ENCODE assay signal across 13 cellular contexts in the genomic region with DNA sequence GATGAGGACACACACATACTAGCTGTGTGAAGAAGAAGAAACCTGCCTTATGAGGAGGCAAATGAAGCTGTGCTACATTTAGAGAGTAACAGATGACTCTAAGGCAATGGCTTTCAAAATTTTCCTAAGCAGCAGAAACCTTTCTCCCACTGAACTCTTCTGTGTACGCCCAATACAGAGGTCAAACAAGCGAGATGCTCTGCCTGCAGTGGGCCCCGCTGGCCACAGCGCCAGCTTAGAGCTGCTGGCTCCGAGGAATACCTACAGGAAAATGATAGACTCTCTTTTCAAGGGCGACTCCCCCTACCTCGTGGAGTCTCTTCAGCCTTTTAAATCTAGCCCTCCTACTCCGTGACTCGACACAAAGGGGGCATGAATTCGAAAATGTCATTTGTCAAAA. TPM values are rescaled to one million over a fixed set of nuclear protein-coding genes. Genes with fewer than 3 reads are reported as not detected.
DNase-seq lines count a peak whose midpoint lies in the region; ATAC-seq and TF ChIP-seq lines count a peak whose summit lies in the region.
"Had no signal": no experiment of that assay in that cellular context is flagged by ENCODE, and none has a peak within 500 bp of the region (broad histone marks: within the 10 kb centered on the region; RNA-seq: fewer than 3 reads in every experiment).

No MANE protein-coding gene starts in this region.

- intact Hi-C loops in HCT116 (cut with micrococcal nuclease) (no loop called here), sciatic nerve (cut with DNase I) (no loop called here)

- RAD21 ChIA-PET in HCT116 (lab: Charles Lee; ENCODE audit: low non-redundant PET in 1 of 2, low total read pairs in 2 of 2, uncharacterized antibody in 2 of 2, unreplicated experiment in 2 of 2) = interaction anchor here in 1 of 2 experiments (0.6 kb wide), 1 partner anchor 42 kb away, joined by 4 read pairs; no protein-coding TSS in a partner anchor

- H3K27ac Mint-ChIP-seq in WTC11 = peak overlapping the region; percentile 74; the same call in 1 of the 2 replicates

- no peaks in the 10 kb centered on the region for H3K27me3 Mint-ChIP-seq in WTC11 (ENCODE audit: low read depth)

- H3K4me1 Mint-ChIP-seq in WTC11 = peaks cover 20% of the 10 kb centered on the region

- CTCF ChIA-PET in HCT116 (lab: Charles Lee) = interaction anchor here (0.7 to 1.4 kb wide), 3 partner anchors 8 to 82 kb away, joined by 3 read pairs; no protein-coding TSS in a partner anchor
- CTCF ChIA-PET in WTC11 (lab: Charles Lee) = interaction anchor here (2.9 kb wide), 1 partner anchor 83 kb away, joined by 14 read pairs; no protein-coding TSS in a partner anchor

- ATAC-seq in HCT116 = peak; percentile 49; the same call in 1 of the 2 replicates
- peak; percentile 62 for ATAC-seq in WTC11
- peak; percentile 29 for ATAC-seq in sciatic nerve
- no peak for ATAC-seq in GM21367 (IDR thresholded peaks at IDR 0.05; ENCODE audit: unreplicated experiment)

- no peak overlapping the region for H3K4me3 Mint-ChIP-seq in WTC11

- no peak overlapping the region for H3K4me2 ChIP-seq in HCT116 (ENCODE audit: low read length)

- H3K9ac ChIP-seq in HCT116 (ENCODE audit: low read length) = no peak overlapping the region

- H3K4me3 ChIP-seq in HCT116 (replicated peaks in 1 of 2; ENCODE audit: low read depth in 1 of 2, low read length in 2 of 2) = no peak overlapping the region
- no peak overlapping the region for H3K4me3 ChIP-seq in tibial nerve

- peaks cover 81% of the 10 kb centered on the region for H3K79me2 ChIP-seq in HCT116 (ENCODE audit: insufficient read depth, low read length)

- DNase-seq in HCT116 (ENCODE audit: low read depth, low spot score) (no peak), WTC11 (ENCODE audit: low spot score) (no peak), hepatic stellate cell (ENCODE audit: low spot score) (peak; percentile 11), sciatic nerve (ENCODE audit: low spot score) (no peak), T1000 (lab: John Stamatoyannopoulos, UW) (no peak), tibial nerve (ENCODE audit: low spot score in 2 of 2) (no peak), NCI-H1092 treated with DMSO at 0.1 percent for 48 hours (lab: John Stamatoyannopoulos, UW) (no peak)
- DNase-seq: cerebellar nuclear complex, NCI-H1417, NCI-H524 treated with DMSO at 0.1 percent for 48 hours, RPMI8226, T-helper 9 cell had no signal

- H3K36me3 Mint-ChIP-seq in WTC11 = peaks cover 32% of the 10 kb centered on the region

- whole genome bisulfite sequencing in tibial nerve, 2 donors = 64 to 79% methylated on average over 10 of the region's 10 CpGs

- H3K27ac ChIP-seq in HCT116 (ENCODE audit: low read depth, low read length) = no peak overlapping the region
- H3K27ac ChIP-seq in tibial nerve = no peak overlapping the region

- TF ChIP-seq RAD21 in HCT116 (IDR thresholded peaks at IDR 0.05; ENCODE audit: low read depth) = no peak

- POLR2A ChIA-PET in HCT116 (lab: Charles Lee) = interaction anchor here (1.0 kb wide), 1 partner anchor 42 kb away, joined by 5 read pairs; no protein-coding TSS in a partner anchor
- POLR2A ChIA-PET in WTC11 (lab: Charles Lee) = interaction anchor here (0.6 kb wide), 1 partner anchor 596 kb away, joined by 5 read pairs; no protein-coding TSS in a partner anchor

- 0 out of 2 replicates have a peak, but pooled peaks cover 5% of the 10 kb centered on the region for H4K20me1 ChIP-seq in HCT116 (ENCODE audit: insufficient read depth)

- peaks cover 5% of the 10 kb centered on the region; the same call in 1 of the 2 replicates for H3K9me3 Mint-ChIP-seq in WTC11

- BruUV-seq in HCT116 (replicated peaks; lab: Mats Ljungman, UMichigan) = TSS peak; percentile 33

- H2AFZ ChIP-seq in HCT116 (ENCODE audit: low read depth, low read length, poor library complexity, severe bottlenecking) = no peak overlapping the region

- TF ChIP-seq CTCF in HCT116 (IDR thresholded peaks at IDR 0.05 in 2 of 3, conservative IDR thresholded peaks at IDR 0.05 in 1 of 3; ENCODE audit: borderline replicate concordance in 1 of 3, insufficient read depth in 1 of 3, low read depth in 2 of 3, low read length in 2 of 3) (no peak), WTC11 (IDR thresholded peaks at IDR 0.05) (no peak), tibial nerve (IDR thresholded peaks at IDR 0.05) (no peak)

- no peak for TF ChIP-seq EP300 in tibial nerve (IDR thresholded peaks at IDR 0.05)

- no peaks in the 10 kb centered on the region for H3K9me2 ChIP-seq in HCT116 (ENCODE audit: insufficient read depth)

- H3K27me3 ChIP-seq in HCT116 (ENCODE audit: insufficient read depth, low read length) (no peaks in the 10 kb centered on the region), tibial nerve (no peaks in the 10 kb centered on the region)

- H3K9me3 ChIP-seq in HCT116 (ENCODE audit: control insufficient read depth in 1 of 2, insufficient read depth in 1 of 2, low read depth in 1 of 2, low read length in 2 of 2) (no peaks in the 10 kb centered on the region), tibial nerve (no peaks in the 10 kb centered on the region)

- H3K4me1 ChIP-seq in HCT116 (ENCODE audit: control insufficient read depth in 1 of 2, insufficient read depth in 2 of 2, low read length in 2 of 2) (peaks cover 11 to 15% of the 10 kb centered on the region in 2 experiments), tibial nerve (peaks cover 0 to 68% (median 30%) of the 10 kb centered on the region in 4 donors)

- TF ChIP-seq POLR2A in HCT116 (IDR thresholded peaks at IDR 0.05; ENCODE audit: borderline replicate concordance, extremely low read depth, insufficient read depth, insufficient read length) (no peak), tibial nerve (IDR thresholded peaks at IDR 0.05) (no peak)

- peaks cover 4 to 14% of the 10 kb centered on the region in 2 experiments; a peak in 1 of 4 replicates for H3K36me3 ChIP-seq in HCT116 (ENCODE audit: control insufficient read depth in 1 of 2, insufficient read depth in 2 of 2, low read length in 2 of 2)
- H3K36me3 ChIP-seq in tibial nerve = peaks cover 0 to 9% (median 0%) of the 10 kb centered on the region in 3 donors

TF ChIP-seq in HCT116, 20 proteins besides CTCF, POLR2A, EP300 and RAD21 (continues in another document):
- no peak for TF ChIP-seq FOSL1 (IDR thresholded peaks at IDR 0.05; ENCODE audit: low read depth)
- TF ChIP-seq YY1 (IDR thresholded peaks at IDR 0.05; ENCODE audit: extremely low read depth, insufficient replicate concordance, low read depth, low read length) = no peak
- TF ChIP-seq CEBPB (IDR thresholded peaks at IDR 0.05; ENCODE audit: low read depth) = no peak
- TF ChIP-seq, protein P1, sequence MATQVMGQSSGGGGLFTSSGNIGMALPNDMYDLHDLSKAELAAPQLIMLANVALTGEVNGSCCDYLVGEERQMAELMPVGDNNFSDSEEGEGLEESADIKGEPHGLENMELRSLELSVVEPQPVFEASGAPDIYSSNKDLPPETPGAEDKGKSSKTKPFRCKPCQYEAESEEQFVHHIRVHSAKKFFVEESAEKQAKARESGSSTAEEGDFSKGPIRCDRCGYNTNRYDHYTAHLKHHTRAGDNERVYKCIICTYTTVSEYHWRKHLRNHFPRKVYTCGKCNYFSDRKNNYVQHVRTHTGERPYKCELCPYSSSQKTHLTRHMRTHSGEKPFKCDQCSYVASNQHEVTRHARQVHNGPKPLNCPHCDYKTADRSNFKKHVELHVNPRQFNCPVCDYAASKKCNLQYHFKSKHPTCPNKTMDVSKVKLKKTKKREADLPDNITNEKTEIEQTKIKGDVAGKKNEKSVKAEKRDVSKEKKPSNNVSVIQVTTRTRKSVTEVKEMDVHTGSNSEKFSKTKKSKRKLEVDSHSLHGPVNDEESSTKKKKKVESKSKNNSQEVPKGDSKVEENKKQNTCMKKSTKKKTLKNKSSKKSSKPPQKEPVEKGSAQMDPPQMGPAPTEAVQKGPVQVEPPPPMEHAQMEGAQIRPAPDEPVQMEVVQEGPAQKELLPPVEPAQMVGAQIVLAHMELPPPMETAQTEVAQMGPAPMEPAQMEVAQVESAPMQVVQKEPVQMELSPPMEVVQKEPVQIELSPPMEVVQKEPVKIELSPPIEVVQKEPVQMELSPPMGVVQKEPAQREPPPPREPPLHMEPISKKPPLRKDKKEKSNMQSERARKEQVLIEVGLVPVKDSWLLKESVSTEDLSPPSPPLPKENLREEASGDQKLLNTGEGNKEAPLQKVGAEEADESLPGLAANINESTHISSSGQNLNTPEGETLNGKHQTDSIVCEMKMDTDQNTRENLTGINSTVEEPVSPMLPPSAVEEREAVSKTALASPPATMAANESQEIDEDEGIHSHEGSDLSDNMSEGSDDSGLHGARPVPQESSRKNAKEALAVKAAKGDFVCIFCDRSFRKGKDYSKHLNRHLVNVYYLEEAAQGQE (IDR thresholded peaks at IDR 0.05; ENCODE audit: low read depth) = no peak

TF ChIP-seq in WTC11, 78 proteins besides CTCF, POLR2A, EP300 and RAD21:
- TF ChIP-seq GABPB1 (CRISPR knock-in tag; IDR thresholded peaks at IDR 0.05) (0 out of 2 replicates have a peak, but pooled peaks have one; percentile 23), SMAD4 (CRISPR knock-in tag; IDR thresholded peaks at IDR 0.05) (no peak)

RNA-seq across cellular contexts. Expression of a gene that starts 39.2 kb away (rescaled TPM):
- 49.4 TPM for total RNA-seq in HCT116 (2021; ENCODE audit: unreplicated experiment)
- polyA plus RNA-seq in HCT116 (2012) = 15.6 and 19.3 TPM in 2 replicates
- total RNA-seq in WTC11 (2021) = 48.7 to 51.4 TPM (median 48.8 TPM) in 3 replicates
- total RNA-seq in sciatic nerve = 50.3 TPM
- total RNA-seq in tibial nerve = 10 to 100 TPM; 40.2 to 57.2 (median 45.1) TPM
